20 cellular contexts compared by ENCODE assay signal in genomic region chr3:49841806-49842205, GRCh38. TPM values are rescaled to one million over a fixed set of nuclear protein-coding genes. Genes with fewer than 3 reads are reported as not detected.
DNase-seq lines count a peak whose midpoint lies in the region; ATAC-seq and TF ChIP-seq lines count a peak whose summit lies in the region.
"Had no signal": no experiment of that assay in that cellular context is flagged by ENCODE, and none has a peak within 500 bp of the region (broad histone marks: within the 10 kb centered on the region; RNA-seq: fewer than 3 reads in every experiment).

No MANE protein-coding gene starts in this region.

- H3K4me3 Mint-ChIP-seq in brain (peak overlapping the region in 1 of 5 experiments; percentile 69), neural crest cell (no peak overlapping the region), MCF 10A (ENCODE audit: unreplicated experiment) (no peak overlapping the region)
- H3K4me3 Mint-ChIP-seq: CD8-positive, alpha-beta memory T cell had no signal

- no peak overlapping the region for H3K4me3 ChIP-seq in upper lobe of right lung
- H3K4me3 ChIP-seq: BLaER1 treated with 17β-estradiol and CSF1 and Interleukin-3, amounts not matched to agents 10 nM and 100 nM; SJCRH30 had no signal

- peaks cover 13% of the 10 kb centered on the region for H3K4me1 ChIP-seq in upper lobe of right lung
- H3K4me1 ChIP-seq: SJCRH30 had no signal

- H3K27ac ChIP-seq in temporal lobe (ENCODE audit: low read depth, low read length) (peak overlapping the region; percentile 48), upper lobe of right lung (no peak overlapping the region)
- H3K27ac ChIP-seq: KMS-11, SJCRH30 had no signal

- DNase-seq in NCI-H2196 (lab: John Stamatoyannopoulos, UW; ENCODE audit: unreplicated experiment) (peak; percentile 2), NCI-H2196 treated with DMSO at 0.1 percent for 48 hours (lab: John Stamatoyannopoulos, UW; ENCODE audit: unreplicated experiment) (no peak), neural crest cell (ENCODE audit: low read depth, low spot score) (no peak), MCF 10A (ENCODE audit: unreplicated experiment) (no peak), upper lobe of right lung (no peak)
- DNase-seq: CD8-positive, alpha-beta memory T cell; GF-D8; GOT3; MM.1S; NCI-H1105 had no signal

- no TSS peak for BruUV-seq in MCF 10A (replicated peaks; lab: Mats Ljungman, UMichigan)

- no peaks in the 10 kb centered on the region for H3K27me3 Mint-ChIP-seq in brain
- H3K27me3 Mint-ChIP-seq in neural crest cell (ENCODE audit: low read depth): no peaks in the 10 kb centered on the region
- H3K27me3 Mint-ChIP-seq in MCF 10A (ENCODE audit: insufficient read depth, unreplicated experiment): no peaks in the 10 kb centered on the region

- POLR2A ChIA-PET in MCF 10A (lab: Yijun Ruan, JAX): no interaction called here

- no peaks in the 10 kb centered on the region for H3K9me3 ChIP-seq in upper lobe of right lung
- H3K9me3 ChIP-seq: BLaER1 treated with 17β-estradiol and CSF1 and Interleukin-3, amounts not matched to agents 10 nM and 100 nM; SJCRH30 had no signal

- H3K9me3 Mint-ChIP-seq in brain: no peaks in the 10 kb centered on the region
- H3K9me3 Mint-ChIP-seq in neural crest cell: no peaks in the 10 kb centered on the region
- H3K9me3 Mint-ChIP-seq in MCF 10A (ENCODE audit: unreplicated experiment): no peaks in the 10 kb centered on the region
- H3K9me3 Mint-ChIP-seq: CD8-positive, alpha-beta memory T cell had no signal

- no peaks in the 10 kb centered on the region for H3K36me3 ChIP-seq in upper lobe of right lung

- TF ChIP-seq CTCF in brain (conservative IDR thresholded peaks at IDR 0.05) (no peak), neural crest cell (conservative IDR thresholded peaks at IDR 0.05) (no peak), MCF 10A (IDR thresholded peaks at IDR 0.05; ENCODE audit: unreplicated experiment) (no peak), upper lobe of right lung (IDR thresholded peaks at IDR 0.05) (no peak)

- no peak for ATAC-seq in upper lobe of right lung
- no peak for ATAC-seq in HG02759 (IDR thresholded peaks at IDR 0.05; ENCODE audit: unreplicated experiment)

- H3K4me1 Mint-ChIP-seq in brain (peaks cover 45% of the 10 kb centered on the region), neural crest cell (peaks cover 4% of the 10 kb centered on the region), MCF 10A (ENCODE audit: insufficient read depth, unreplicated experiment) (no peaks in the 10 kb centered on the region)

- CTCF ChIA-PET in MCF 10A (lab: Yijun Ruan, JAX): interaction anchor here (0.6 to 11.3 kb wide), 8 partner anchors 10 to 88 kb away, joined by 3 to 201 read pairs (median 3); partner anchors contain the start of genes CDHR4, INKA1, MON1A and MST1R

- H3K27me3 ChIP-seq in upper lobe of right lung: no peaks in the 10 kb centered on the region
- H3K27me3 ChIP-seq: BLaER1 treated with 17β-estradiol and CSF1 and Interleukin-3, amounts not matched to agents 10 nM and 100 nM; SJCRH30 had no signal

- H3K36me3 Mint-ChIP-seq in brain: no peaks in the 10 kb centered on the region
- H3K36me3 Mint-ChIP-seq in neural crest cell (ENCODE audit: low read depth): peaks cover 7% of the 10 kb centered on the region
- no peaks in the 10 kb centered on the region for H3K36me3 Mint-ChIP-seq in MCF 10A (ENCODE audit: insufficient read depth, unreplicated experiment)
- H3K36me3 Mint-ChIP-seq: CD8-positive, alpha-beta memory T cell had no signal

- intact Hi-C loops in MCF 10A (cut with micrococcal nuclease) (no loop called here), upper lobe of right lung (cut with DNase I) (no loop called here)

- H3K27ac Mint-ChIP-seq in brain: peak overlapping the region in 4 of 5 experiments; percentile 56 to 99 (median 88)
- H3K27ac Mint-ChIP-seq in neural crest cell (ENCODE audit: unreplicated experiment): peak overlapping the region; percentile 35
- H3K27ac Mint-ChIP-seq in MCF 10A (ENCODE audit: low read depth, unreplicated experiment): no peak overlapping the region
- H3K27ac Mint-ChIP-seq: CD8-positive, alpha-beta memory T cell had no signal

RNA-seq across cellular contexts. Expression of gene TRAIP, which starts 14.6 kb away (rescaled TPM):
- 6.8 TPM for polyA plus RNA-seq in brain (ENCODE audit: insufficient read depth, low read depth, low replicate concordance)
- total RNA-seq in neural crest cell (33.4 and 38.1 TPM in 2 replicates), temporal lobe (1.7 TPM), MCF 10A (2022) (7.1 and 9.3 TPM in 2 replicates), upper lobe of right lung (1.5 TPM)

RNA-seq across cellular contexts. Expression of gene CAMKV, which starts 27.9 kb away (rescaled TPM):
- polyA plus RNA-seq in brain (ENCODE audit: insufficient read depth, low read depth, low replicate concordance): 28.5 TPM
- total RNA-seq in neural crest cell (41.2 and 43.1 TPM in 2 replicates), temporal lobe (189 TPM), MCF 10A (2022) (not detected in 2 replicates), upper lobe of right lung (not detected)
- total RNA-seq: A172, NCI-H460, SJCRH30 had no signal
- polyA plus RNA-seq: CD8-positive, alpha-beta memory T cell had no signal

RNA-seq across cellular contexts. Expression of gene UBA7, which starts 28.1 kb away (rescaled TPM):
- polyA plus RNA-seq in brain (ENCODE audit: insufficient read depth, low read depth, low replicate concordance): 3.4 TPM
- total RNA-seq in neural crest cell: 4.2 and 6.0 TPM in 2 replicates
- total RNA-seq in temporal lobe: 3.0 TPM
- total RNA-seq in MCF 10A (2022): 3.8 and 6.6 TPM in 2 replicates
- 110 TPM for total RNA-seq in upper lobe of right lung

RNA-seq across cellular contexts. Expression of gene INKA1, which starts 38.7 kb away (rescaled TPM):
- polyA plus RNA-seq in brain (ENCODE audit: insufficient read depth, low read depth, low replicate concordance): 2.1 TPM
- total RNA-seq in neural crest cell (15.5 and 17.3 TPM in 2 replicates), temporal lobe (6.4 TPM), MCF 10A (2022) (4.8 and 7.4 TPM in 2 replicates), upper lobe of right lung (6.6 TPM)
- total RNA-seq: Daoy had no signal

RNA-seq across cellular contexts. Expression of gene CDHR4, which starts 42.1 kb away (rescaled TPM):
- polyA plus RNA-seq in brain (ENCODE audit: insufficient read depth, low read depth, low replicate concordance): not detected
- total RNA-seq in neural crest cell (0.12 and 0.16 TPM in 2 replicates), temporal lobe (under 0.01 TPM), MCF 10A (2022) (0.44 and 1.1 TPM in 2 replicates), upper lobe of right lung (not detected)
- total RNA-seq: A172; CD8-positive, alpha-beta memory T cell; Daoy; HepG2; NCI-H460; SJCRH30 had no signal
- polyA plus RNA-seq: CD8-positive, alpha-beta memory T cell had no signal

Comparison
In these comparisons a context has a peak if more than half of its experiments do, and no peak if none do; other contexts are left out.
1. RNA of gene CAMKV, which starts 27.9 kb away (total RNA-seq): 189 TPM in temporal lobe (single experiment) and 41.2 to 43.1 TPM in neural crest cell; not detected in MCF 10A and not detected in upper lobe of right lung (single experiment); every median in the first group is over 10 times any median in the second.
2. RNA of gene UBA7, which starts 28.1 kb away (total RNA-seq): 110 TPM in upper lobe of right lung (single experiment); 4.2 to 6.0 TPM in neural crest cell, 3.8 to 6.6 TPM in MCF 10A and 3.0 TPM in temporal lobe (single experiment); every median in the first group is over 10 times any median in the second.